In the genomic region with DNA sequence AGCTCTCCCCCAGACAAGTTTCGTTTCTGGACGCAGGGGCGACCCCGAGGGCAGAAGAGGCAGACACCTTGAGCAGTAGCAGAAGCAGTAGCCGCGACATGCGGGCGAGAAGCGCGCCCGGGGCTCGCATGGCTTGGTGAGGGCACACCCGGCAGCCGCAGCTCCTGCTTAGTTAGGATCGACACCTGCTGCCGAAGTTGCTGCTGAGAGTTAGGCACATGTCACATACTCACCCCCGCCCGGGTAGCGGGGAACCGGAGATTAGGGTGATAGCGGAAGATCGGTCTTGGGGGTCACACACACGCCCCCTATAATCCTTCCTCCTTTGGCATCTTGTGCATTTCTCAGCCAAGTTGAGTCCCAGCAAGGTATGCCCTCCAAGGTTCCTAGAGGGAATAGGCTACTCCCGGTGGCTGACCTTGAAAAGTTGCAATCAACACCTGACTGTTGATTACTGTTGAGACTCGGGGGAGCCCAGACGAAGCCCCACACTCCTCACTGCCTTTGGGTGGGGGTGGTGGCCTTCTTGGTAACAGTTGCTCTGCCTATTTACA, we compare ENCODE assay signal across 8 cellular contexts. TPM values are rescaled to one million over a fixed set of nuclear protein-coding genes. Genes with fewer than 3 reads are reported as not detected.
A peak's percentile ranks its signal among the peaks of the same experiment; 100 is the strongest.
DNase-seq lines count a peak whose midpoint lies in the region; ATAC-seq, FAIRE-seq and TF ChIP-seq lines count a peak whose summit lies in the region.

No MANE protein-coding gene starts in this region.

- FAIRE-seq in GM19239 (lab: Jason Lieb, UNC), result no peak

- H3K27me3 Mint-ChIP-seq in activated T-helper 17 cell treated with anti-CD3 and anti-CD28 coated beads, Interleukin-2, amount 50 U/mL, for 72 hours, result peaks cover 44% of the 10 kb centered on the region
- peaks cover 19% of the 10 kb centered on the region for H3K27me3 Mint-ChIP-seq in progenitor cell of endocrine pancreas

- intact Hi-C loops in Right ventricle myocardium superior (cut with DNase I), result no loop called here

- DNase-seq in AG10803 (ENCODE audit: low read depth) (no peak), GM19239 (ENCODE audit: insufficient read length, low spot score) (peak; percentile 31), HT1080 (ENCODE audit: low read depth) (peak; percentile 6), Right ventricle myocardium superior (peak; percentile 41), progenitor cell of endocrine pancreas (ENCODE audit: low spot score, unreplicated experiment) (peak; percentile 16), mucosa of gallbladder (ENCODE audit: low spot score) (no peak), NCI-H2029 treated with DMSO at 0.1 percent for 48 hours (lab: John Stamatoyannopoulos, UW) (no peak)

- no peaks in the 10 kb centered on the region for H3K9me3 Mint-ChIP-seq in activated T-helper 17 cell treated with anti-CD3 and anti-CD28 coated beads, Interleukin-2, amount 50 U/mL, for 72 hours
- no peaks in the 10 kb centered on the region for H3K9me3 Mint-ChIP-seq in progenitor cell of endocrine pancreas (ENCODE audit: low read depth)

- TF ChIP-seq CTCF in AG10803 (conservative IDR thresholded peaks at IDR 0.05; ENCODE audit: low read length) (no peak), progenitor cell of endocrine pancreas (IDR thresholded peaks at IDR 0.05; ENCODE audit: unreplicated experiment) (no peak)

- peak overlapping the region; percentile 74 for H3K4me3 Mint-ChIP-seq in activated T-helper 17 cell treated with anti-CD3 and anti-CD28 coated beads, Interleukin-2, amount 50 U/mL, for 72 hours
- peak overlapping the region; percentile 87 for H3K4me3 Mint-ChIP-seq in progenitor cell of endocrine pancreas (ENCODE audit: low read depth)

- no peak overlapping the region for H3K27ac Mint-ChIP-seq in activated T-helper 17 cell treated with anti-CD3 and anti-CD28 coated beads, Interleukin-2, amount 50 U/mL, for 72 hours
- peak overlapping the region; percentile 92 for H3K27ac Mint-ChIP-seq in progenitor cell of endocrine pancreas

- H3K4me3 ChIP-seq in AG10803 (ENCODE audit: low read length), result peak overlapping the region; percentile 54

- peaks cover 5% of the 10 kb centered on the region for H3K36me3 Mint-ChIP-seq in activated T-helper 17 cell treated with anti-CD3 and anti-CD28 coated beads, Interleukin-2, amount 50 U/mL, for 72 hours (ENCODE audit: low read depth)
- peaks cover 3% of the 10 kb centered on the region for H3K36me3 Mint-ChIP-seq in progenitor cell of endocrine pancreas (ENCODE audit: insufficient read depth)

- no peaks in the 10 kb centered on the region for H3K4me1 Mint-ChIP-seq in activated T-helper 17 cell treated with anti-CD3 and anti-CD28 coated beads, Interleukin-2, amount 50 U/mL, for 72 hours
- peaks cover 19% of the 10 kb centered on the region for H3K4me1 Mint-ChIP-seq in progenitor cell of endocrine pancreas (ENCODE audit: low read depth)

- peak; percentile 37 for ATAC-seq in activated T-helper 17 cell treated with anti-CD3 and anti-CD28 coated beads, Interleukin-2, amount 50 U/mL, for 72 hours (replicated peaks)
- no peak for ATAC-seq in Right ventricle myocardium superior (ENCODE audit: poor library complexity)

RNA-seq across cellular contexts. Expression of a gene that starts 0.7 kb away (rescaled TPM):
- 0.79 and 0.80 TPM in 2 replicates for total RNA-seq in HT1080 (2014; rRNA removed; shearing (Covaris generic))
- polyA plus RNA-seq in HT1080 (2015; cell fraction: cytosol; rRNA removed), result 0.67 and 0.83 TPM in 2 replicates
- polyA plus RNA-seq in HT1080 (2015; cell fraction: nucleus; rRNA removed), result 1.2 TPM in 2 replicates
- total RNA-seq in activated T-helper 17 cell treated with anti-CD3 and anti-CD28 coated beads, Interleukin-2, amount 50 U/mL, for 72 hours, result not detected
- total RNA-seq in Right ventricle myocardium superior (not detected), progenitor cell of endocrine pancreas (6.6 and 7.2 TPM in 2 replicates), mucosa of gallbladder (3.7 TPM)

Comparison
In these comparisons a context has a peak if more than half of its experiments do, and no peak if none do; other contexts are left out.
1. DNase-seq: peak in GM19239 (single experiment), HT1080 (single experiment), Right ventricle myocardium superior (single experiment) and progenitor cell of endocrine pancreas (single experiment); none in AG10803 (single experiment), mucosa of gallbladder (single experiment) and NCI-H2029 treated with DMSO at 0.1 percent for 48 hours (single experiment).